Comparison of ENCODE assay signal across 1 cellular context in genomic region chr5:44809215-44809955, GRCh38.
TF ChIP-seq lines count a peak whose summit lies in the region.

No MANE protein-coding gene starts in this region.

TF ChIP-seq in K562, 482 proteins besides CTCF, POLR2A, EP300 and RAD21 (continued from another document and continues in another):
- TF ChIP-seq ARID3B (CRISPR knock-in tag; IDR thresholded peaks at IDR 0.05; ENCODE audit: borderline replicate concordance) (0 out of 2 replicates have a peak, but pooled peaks have one; percentile 35), THRAP3 (IDR thresholded peaks at IDR 0.05; ENCODE audit: borderline replicate concordance) (no peak), ZNF232 (CRISPR knock-in tag; IDR thresholded peaks at IDR 0.05) (no peak; the same call in 1 of the 2 replicates), HDAC1 (IDR thresholded peaks at IDR 0.05) (peak in 1 of 2 experiments; percentile 28; a peak in 1 of 4 replicates), PHF8 (IDR thresholded peaks at IDR 0.05; ENCODE audit: borderline replicate concordance, low read length) (peak; percentile 36), ZNF76 (CRISPR knock-in tag; IDR thresholded peaks at IDR 0.05; ENCODE audit: borderline replicate concordance) (no peak), ZNF24 (IDR thresholded peaks at IDR 0.05) (0 out of 2 replicates have a peak, but pooled peaks have one; percentile 19), CREBBP (IDR thresholded peaks at IDR 0.05; ENCODE audit: low read depth, low read length) (no peak), GTF2F1 (IDR thresholded peaks at IDR 0.05; ENCODE audit: low read depth, low read length) (peak; percentile 53; the same call in 1 of the 2 replicates), ZNF445 (CRISPR knock-in tag; IDR thresholded peaks at IDR 0.05; ENCODE audit: low read depth) (no peak), RBM25 (IDR thresholded peaks at IDR 0.05; ENCODE audit: low read depth, low read length, severe bottlenecking) (no peak), NR3C1 (CRISPR knock-in tag; IDR thresholded peaks at IDR 0.05) (0 out of 2 replicates have a peak, but pooled peaks have one; percentile 78), PKNOX1 (IDR thresholded peaks at IDR 0.05) (no peak), MNT (conservative IDR thresholded peaks at IDR 0.05) (peak; percentile 12 to 56; a peak in 2 of 4 replicates), BHLHE40 (IDR thresholded peaks at IDR 0.05; ENCODE audit: low read length) (0 out of 2 replicates have a peak, but pooled peaks have one; percentile 23), POU5F1 (IDR thresholded peaks at IDR 0.05; ENCODE audit: borderline replicate concordance, low read depth, low read length, partially characterized antibody) (no peak), TAF1 (IDR thresholded peaks at IDR 0.05; ENCODE audit: control insufficient read depth, extremely low read depth, insufficient read depth, low read length, severe bottlenecking) (peak; percentile 16), ATF2 (CRISPR knock-in tag; IDR thresholded peaks at IDR 0.05) (no peak; the same call in 1 of the 2 replicates), HNRNPL (IDR thresholded peaks at IDR 0.05; ENCODE audit: low read depth, low read length) (peak; percentile 14; the same call in 1 of the 2 replicates), EGR1 (conservative IDR thresholded peaks at IDR 0.05) (peak; percentile 47; the same call in 1 of the 2 replicates), SUPT5H (IDR thresholded peaks at IDR 0.05) (peak; percentile 18; the same call in 1 of the 2 replicates), ZNF316 (IDR thresholded peaks at IDR 0.05) (no peak), NR2C2 (CRISPR knock-in tag; IDR thresholded peaks at IDR 0.05) (no peak), NR2C2 (tag; IDR thresholded peaks at IDR 0.05) (peak; percentile 69), PPARD (CRISPR knock-in tag; IDR thresholded peaks at IDR 0.05) (no peak), KLF16 (IDR thresholded peaks at IDR 0.05) (no peak), ZBTB40 (IDR thresholded peaks at IDR 0.05) (no peak), ZBTB40 (CRISPR knock-in tag; IDR thresholded peaks at IDR 0.05) (no peak), E2F4 (CRISPR knock-in tag; IDR thresholded peaks at IDR 0.05; ENCODE audit: low read depth) (no peak)
